Comparison of ENCODE assay signal across 8 cellular contexts in the genomic region with DNA sequence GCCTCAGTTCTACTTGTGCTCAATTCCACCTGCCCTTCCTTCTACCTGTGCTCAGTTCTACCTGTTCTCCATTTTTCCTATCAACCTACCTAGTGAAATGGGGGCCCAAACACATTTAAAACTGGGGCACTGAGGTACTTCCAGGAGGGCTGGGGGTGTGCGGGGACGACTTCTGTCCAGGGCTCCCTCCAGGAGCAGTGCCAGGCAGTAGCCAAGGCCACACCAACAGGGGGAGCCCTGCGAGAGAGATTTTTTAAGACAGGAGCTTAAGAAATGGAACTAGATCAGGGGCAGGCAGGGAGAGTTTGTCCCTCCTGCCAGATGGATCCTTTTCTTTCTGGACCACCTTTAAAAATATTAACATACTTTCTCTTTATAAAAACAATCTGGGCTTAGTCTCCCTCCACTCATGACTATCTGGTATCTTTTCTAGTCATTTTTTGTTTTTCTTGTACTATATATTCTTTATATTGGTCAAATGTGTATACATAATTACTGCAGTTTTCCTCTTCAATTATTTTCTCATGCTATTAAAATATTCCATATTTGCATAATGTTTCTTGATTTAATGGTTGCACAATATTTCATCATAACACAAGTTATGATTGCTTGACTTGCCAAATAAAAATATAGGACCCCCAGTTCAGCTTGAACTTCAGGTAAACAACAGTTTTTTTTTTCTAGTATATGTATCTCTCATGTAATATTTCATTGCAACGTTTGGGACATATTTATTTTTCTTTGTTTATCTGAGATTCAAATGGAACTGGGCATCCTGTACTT. TPM values are rescaled to one million over a fixed set of nuclear protein-coding genes. Genes with fewer than 3 reads are reported as not detected.
DNase-seq lines count a peak whose midpoint lies in the region; ATAC-seq, FAIRE-seq and TF ChIP-seq lines count a peak whose summit lies in the region.

No MANE protein-coding gene starts in this region.

- intact Hi-C loops in esophagus muscularis mucosa (cut with DNase I): no loop called here
- intact Hi-C loops in pancreas (cut with DNase I): no loop called here
- intact Hi-C loops in lower leg skin (cut with DNase I; ENCODE audit: low total_unique reads): no loop called here

- H3K36me3 ChIP-seq in BE2C (no peaks in the 10 kb centered on the region), esophagus muscularis mucosa (peaks cover 2 to 12% (median 6%) of the 10 kb centered on the region in 4 donors), pancreas (peaks cover 0 to 2% (median 0%) of the 10 kb centered on the region in 3 donors)

- 61% methylated on average over 4 of the region's 4 CpGs for WGBS in esophagus muscularis mucosa
- 45 to 49% methylated on average over 4 of the region's 4 CpGs for WGBS in pancreas, 2 donors
- WGBS in lower leg skin, 2 donors: 57 to 65% methylated on average over 4 of the region's 4 CpGs

- H3K27ac ChIP-seq in esophagus muscularis mucosa (replicated peaks in 1 of 4) (no peak overlapping the region), pancreas (no peak overlapping the region)

- H3K4me3 ChIP-seq in BE2C (ENCODE audit: low read depth, low read length): no peak overlapping the region
- no peak overlapping the region for H3K4me3 ChIP-seq in HFF-Myc (replicated peaks; ENCODE audit: low read depth, low read length)
- H3K4me3 ChIP-seq in esophagus muscularis mucosa: no peak overlapping the region
- no peak overlapping the region for H3K4me3 ChIP-seq in pancreas
- H3K4me3 ChIP-seq in lower leg skin (ENCODE audit: low read depth, poor library complexity, severe bottlenecking): no peak overlapping the region

- ATAC-seq in pancreas (peak in 3 of 4 donors; percentile 39 to 54 (median 43)), GM18505 (IDR thresholded peaks at IDR 0.05; ENCODE audit: unreplicated experiment) (no peak), HG03159 (IDR thresholded peaks at IDR 0.05; ENCODE audit: unreplicated experiment) (no peak)

- TF ChIP-seq CTCF in BE2C (IDR thresholded peaks at IDR 0.05; ENCODE audit: low read depth, low read length): peak; percentile 59
- peak; percentile 83 for TF ChIP-seq CTCF in HFF-Myc (IDR thresholded peaks at IDR 0.05; ENCODE audit: low read depth, low read length, missing control alignments)
- peak in 1 of 3 experiments; percentile 38 for TF ChIP-seq CTCF in esophagus muscularis mucosa (IDR thresholded peaks at IDR 0.05)
- peak in 2 of 4 donors; percentile 21 to 26 for TF ChIP-seq CTCF in pancreas (IDR thresholded peaks at IDR 0.05)
- TF ChIP-seq CTCF in lower leg skin (IDR thresholded peaks at IDR 0.05): no peak

- no peaks in the 10 kb centered on the region for H3K9me3 ChIP-seq in BE2C
- H3K9me3 ChIP-seq in esophagus muscularis mucosa: no peaks in the 10 kb centered on the region
- no peaks in the 10 kb centered on the region for H3K9me3 ChIP-seq in pancreas

- no peaks in the 10 kb centered on the region for H3K4me1 ChIP-seq in BE2C
- H3K4me1 ChIP-seq in esophagus muscularis mucosa: no peaks in the 10 kb centered on the region
- H3K4me1 ChIP-seq in pancreas: no peaks in the 10 kb centered on the region

- peak; percentile 41 for DNase-seq in BE2C
- peak; percentile 7 for DNase-seq in HFF-Myc (ENCODE audit: extremely low read depth, low read depth)
- DNase-seq in SW480 (ENCODE audit: low spot score): peak; percentile 16
- peak; percentile 64 for DNase-seq in esophagus muscularis mucosa (ENCODE audit: extremely low spot score)
- peak in 2 of 6 donors; percentile 24 to 27 for DNase-seq in pancreas
- DNase-seq in lower leg skin (ENCODE audit: low spot score in 2 of 2): no peak

- no peak for TF ChIP-seq POLR2A in esophagus muscularis mucosa (IDR thresholded peaks at IDR 0.05; ENCODE audit: low read depth)
- no peak for TF ChIP-seq POLR2A in GM18505 (IDR thresholded peaks at IDR 0.05; ENCODE audit: borderline replicate concordance, extremely low read depth, insufficient read depth, insufficient read length)
- TF ChIP-seq POLR2A in lower leg skin (IDR thresholded peaks at IDR 0.05): no peak

- H3K27me3 ChIP-seq in BE2C (no peaks in the 10 kb centered on the region), esophagus muscularis mucosa (no peaks in the 10 kb centered on the region), pancreas (no peaks in the 10 kb centered on the region)

- TF ChIP-seq EP300 in esophagus muscularis mucosa (IDR thresholded peaks at IDR 0.05): no peak

- no peak for FAIRE-seq in pancreas (lab: Jason Lieb, UNC)

RNA-seq across cellular contexts. Expression of a gene that starts 47.3 kb away (rescaled TPM):
- not detected for polyA plus RNA-seq in BE2C (2012; ENCODE audit: insufficient read depth, insufficient read length, low read depth)
- total RNA-seq in esophagus muscularis mucosa: under 1 TPM in 3 of 4 donors, not detected in 1; 0.33 to 0.52 (median 0.42) TPM
- total RNA-seq in pancreas: under 1 TPM in 2 of 6 donors, not detected in 4; 0.09 TPM
- under 1 TPM; 0.02 to 0.08 TPM for polyA plus RNA-seq in pancreas
- total RNA-seq in lower leg skin: under 1 TPM in 2 of 4 donors, not detected in 2; 0.08 to 0.29 TPM

Comparison
In these comparisons a context has a peak if more than half of its experiments do, and no peak if none do; other contexts are left out.
1. DNase-seq: peak in BE2C (single experiment), HFF-Myc (single experiment), SW480 (single experiment) and esophagus muscularis mucosa (single experiment); none in lower leg skin (0 of 2).
2. CTCF ChIP-seq: peak in BE2C (single experiment) and HFF-Myc (single experiment); none in lower leg skin (0 of 3).
3. ATAC-seq: peak in pancreas (3 of 4); none in GM18505 (single experiment) and HG03159 (single experiment).